19 cellular contexts compared by ENCODE assay signal in the genomic region with DNA sequence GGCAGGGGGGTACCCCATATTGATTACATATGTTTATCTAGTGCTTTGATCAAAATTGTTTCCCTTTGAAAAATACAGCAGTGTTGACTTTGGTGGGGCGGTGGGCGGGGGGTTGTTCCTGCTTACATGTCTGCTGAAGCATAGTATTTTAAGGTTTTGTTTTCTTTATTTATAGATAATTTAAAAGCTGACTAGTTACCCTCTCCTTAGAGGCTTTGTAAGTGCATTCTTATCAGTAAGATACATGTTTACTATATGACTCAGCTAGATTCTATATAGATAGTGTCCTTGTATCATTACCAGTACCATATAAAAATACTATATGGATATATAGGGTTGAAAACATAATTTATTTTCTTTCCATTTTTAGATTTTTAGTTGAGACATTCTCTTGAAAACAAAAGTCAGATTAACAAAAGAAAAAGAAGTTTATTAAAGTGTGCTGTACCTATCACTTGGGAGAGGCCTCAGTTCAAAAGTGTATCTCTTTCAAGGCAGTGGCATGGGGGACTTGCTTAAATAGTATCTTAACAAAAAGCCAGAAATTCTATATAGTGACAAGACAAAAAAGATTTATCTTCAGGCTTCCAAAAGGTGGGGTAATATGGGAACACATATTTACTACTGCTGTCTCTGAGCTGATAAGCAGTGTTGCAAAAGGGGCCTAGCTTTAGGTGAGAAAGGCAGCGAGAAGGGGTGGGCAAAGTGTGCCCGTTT.
DNase-seq lines count a peak whose midpoint lies in the region; ATAC-seq and TF ChIP-seq lines count a peak whose summit lies in the region.
"Had no signal": no experiment of that assay in that cellular context is flagged by ENCODE, and none has a peak within 500 bp of the region (broad histone marks: within the 10 kb centered on the region; RNA-seq: fewer than 3 reads in every experiment).

No MANE protein-coding gene starts in this region.

- POLR2A ChIA-PET in Caco-2 (lab: Charles Lee), result no interaction called here

- H2AFZ ChIP-seq in hepatocyte, result no peak overlapping the region

- ATAC-seq in SK-N-SH treated with all-trans-retinoic acid at 6 μM for 48 hours, result peak; percentile 44
- no peak for ATAC-seq in GM19395 (IDR thresholded peaks at IDR 0.05; ENCODE audit: unreplicated experiment)
- ATAC-seq: activated T-cell treated with anti-CD3 and anti-CD28 coated beads, Interleukin-2, amount 50 U/mL, for 4 hours; naive thymus-derived CD8-positive, alpha-beta T cell had no signal

- peak overlapping the region; percentile 40 for H3K4me2 ChIP-seq in hepatocyte

- no TSS peak for BruUV-seq in Caco-2 (replicated peaks; lab: Mats Ljungman, UMichigan)

- H3K36me3 Mint-ChIP-seq in Caco-2 (ENCODE audit: insufficient read depth, unreplicated experiment), result peaks cover 7% of the 10 kb centered on the region

- H3K4me3 Mint-ChIP-seq in Caco-2 (ENCODE audit: unreplicated experiment), result no peak overlapping the region
- H3K4me3 Mint-ChIP-seq: activated naive CD8-positive, alpha-beta T cell treated with anti-CD3 and anti-CD28 coated beads for 36 hours; activated T-cell treated with anti-CD3 and anti-CD28 coated beads, Interleukin-2, amount 50 U/mL, for 4 hours; naive thymus-derived CD8-positive, alpha-beta T cell had no signal

- DNase-seq in Caco-2, result peak; percentile 37 to 68
- peak; percentile 53 for DNase-seq in HT-29 (ENCODE audit: low spot score)
- DNase-seq in hepatocyte (ENCODE audit: low spot score), result no peak
- DNase-seq in T-helper 9 cell, result no peak
- DNase-seq in NCI-H526 treated with DMSO at 0.1 percent for 48 hours (lab: John Stamatoyannopoulos, UW), result no peak
- DNase-seq in NOMO-1 (lab: John Stamatoyannopoulos, UW; ENCODE audit: unreplicated experiment in 2 of 2), result no peak
- DNase-seq: activated CD4-positive, alpha-beta T cell treated with anti-CD3 and anti-CD28 coated beads, Interleukin-2, amount 50 U/mL, for 48 hours; activated naive CD8-positive, alpha-beta T cell treated with anti-CD3 and anti-CD28 coated beads for 36 hours; activated T-cell treated with anti-CD3 and anti-CD28 coated beads, Interleukin-2, amount 50 U/mL, for 4 hours; effector CD4-positive, alpha-beta T cell; head of caudate nucleus; naive thymus-derived CD8-positive, alpha-beta T cell; NCI-H1417; stimulated activated CD4-positive, alpha-beta T cell treated with anti-CD3 and anti-CD28 coated beads, Interleukin-4, amount 100 ng/mL, for 4 hours; stimulated activated CD8-positive, alpha-beta memory T cell treated with anti-CD3 and anti-CD28 coated beads, Interleukin-4, amount 100 ng/mL, for 48 hours; substantia nigra had no signal

- H3K4me3 ChIP-seq in Caco-2 (ENCODE audit: low read depth, low read length) (no peak overlapping the region), hepatocyte (no peak overlapping the region)
- H3K4me3 ChIP-seq: skin epidermis had no signal

- no peaks in the 10 kb centered on the region for H3K27me3 ChIP-seq in Caco-2 (replicated peaks; ENCODE audit: control insufficient read depth, insufficient read depth, low read length)
- H3K27me3 ChIP-seq in hepatocyte, result no peaks in the 10 kb centered on the region

- no peaks in the 10 kb centered on the region for H3K36me3 ChIP-seq in Caco-2 (ENCODE audit: control insufficient read depth, insufficient read depth, low read length)
- no peaks in the 10 kb centered on the region for H3K36me3 ChIP-seq in hepatocyte (replicated peaks; ENCODE audit: insufficient read depth, low read depth)

- no peaks in the 10 kb centered on the region for H3K27me3 Mint-ChIP-seq in Caco-2 (ENCODE audit: insufficient read depth, unreplicated experiment)
- H3K27me3 Mint-ChIP-seq: activated naive CD8-positive, alpha-beta T cell treated with anti-CD3 and anti-CD28 coated beads for 36 hours; naive thymus-derived CD8-positive, alpha-beta T cell had no signal

- 58% methylated on average over 4 of the region's 4 CpGs for WGBS in hepatocyte (ENCODE audit: low lambda C conversion rate, missing lambda C conversion rate)

- intact Hi-C loops in Caco-2 (cut with micrococcal nuclease; ENCODE audit: unreplicated experiment), result no loop called here

- H3K27ac ChIP-seq in hepatocyte, result peak overlapping the region; percentile 57
- H3K27ac ChIP-seq: skin epidermis had no signal

- H3K9me3 ChIP-seq in Caco-2 (no peaks in the 10 kb centered on the region), hepatocyte (ENCODE audit: low read depth) (no peaks in the 10 kb centered on the region)

- no peaks in the 10 kb centered on the region for H4K20me1 ChIP-seq in hepatocyte (ENCODE audit: insufficient read depth, poor library complexity, severe bottlenecking)

- peaks cover 19% of the 10 kb centered on the region for H3K4me1 Mint-ChIP-seq in Caco-2 (ENCODE audit: low read depth, unreplicated experiment)

- CTCF ChIA-PET in Caco-2 (lab: Charles Lee), result no interaction called here

- H3K4me1 ChIP-seq in Caco-2 (peaks cover 63% of the 10 kb centered on the region), hepatocyte (ENCODE audit: insufficient read depth) (peaks cover 24% of the 10 kb centered on the region)

- peaks cover 18% of the 10 kb centered on the region for H3K79me2 ChIP-seq in hepatocyte

- TF ChIP-seq CTCF in Caco-2 (IDR thresholded peaks at IDR 0.05; ENCODE audit: insufficient read depth in 1 of 2, low read depth in 1 of 2, low read length in 1 of 2, severe bottlenecking in 1 of 2, unreplicated experiment in 1 of 2) (no peak), hepatocyte (IDR thresholded peaks at IDR 0.05; ENCODE audit: poor library complexity) (no peak)

- H3K27ac Mint-ChIP-seq in Caco-2 (ENCODE audit: unreplicated experiment), result no peak overlapping the region
- H3K27ac Mint-ChIP-seq: activated naive CD8-positive, alpha-beta T cell treated with anti-CD3 and anti-CD28 coated beads for 36 hours had no signal

- no peaks in the 10 kb centered on the region for H3K9me2 ChIP-seq in hepatocyte (replicated peaks; ENCODE audit: insufficient read depth)

- H3K9me3 Mint-ChIP-seq in Caco-2 (ENCODE audit: unreplicated experiment), result no peaks in the 10 kb centered on the region
- H3K9me3 Mint-ChIP-seq: activated naive CD8-positive, alpha-beta T cell treated with anti-CD3 and anti-CD28 coated beads for 36 hours; activated T-cell treated with anti-CD3 and anti-CD28 coated beads, Interleukin-2, amount 50 U/mL, for 4 hours; naive thymus-derived CD8-positive, alpha-beta T cell had no signal

TF ChIP-seq in SK-N-SH treated with all-trans-retinoic acid at 6 μM for 48 hours, 23 proteins besides CTCF, POLR2A, EP300 and RAD21:
- no peak for TF ChIP-seq ARNTL (CRISPR knock-in tag; IDR thresholded peaks at IDR 0.05; ENCODE audit: borderline replicate concordance, low read depth)
- TF ChIP-seq, protein P1, sequence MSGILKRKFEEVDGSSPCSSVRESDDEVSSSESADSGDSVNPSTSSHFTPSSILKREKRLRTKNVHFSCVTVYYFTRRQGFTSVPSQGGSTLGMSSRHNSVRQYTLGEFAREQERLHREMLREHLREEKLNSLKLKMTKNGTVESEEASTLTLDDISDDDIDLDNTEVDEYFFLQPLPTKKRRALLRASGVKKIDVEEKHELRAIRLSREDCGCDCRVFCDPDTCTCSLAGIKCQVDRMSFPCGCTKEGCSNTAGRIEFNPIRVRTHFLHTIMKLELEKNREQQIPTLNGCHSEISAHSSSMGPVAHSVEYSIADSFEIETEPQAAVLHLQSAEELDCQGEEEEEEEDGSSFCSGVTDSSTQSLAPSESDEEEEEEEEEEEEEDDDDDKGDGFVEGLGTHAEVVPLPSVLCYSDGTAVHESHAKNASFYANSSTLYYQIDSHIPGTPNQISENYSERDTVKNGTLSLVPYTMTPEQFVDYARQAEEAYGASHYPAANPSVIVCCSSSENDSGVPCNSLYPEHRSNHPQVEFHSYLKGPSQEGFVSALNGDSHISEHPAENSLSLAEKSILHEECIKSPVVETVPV (CRISPR knock-in tag; IDR thresholded peaks at IDR 0.05), result no peak
- TF ChIP-seq ISL1 (CRISPR knock-in tag; IDR thresholded peaks at IDR 0.05), result peak; percentile 80
- TF ChIP-seq, protein P2, sequence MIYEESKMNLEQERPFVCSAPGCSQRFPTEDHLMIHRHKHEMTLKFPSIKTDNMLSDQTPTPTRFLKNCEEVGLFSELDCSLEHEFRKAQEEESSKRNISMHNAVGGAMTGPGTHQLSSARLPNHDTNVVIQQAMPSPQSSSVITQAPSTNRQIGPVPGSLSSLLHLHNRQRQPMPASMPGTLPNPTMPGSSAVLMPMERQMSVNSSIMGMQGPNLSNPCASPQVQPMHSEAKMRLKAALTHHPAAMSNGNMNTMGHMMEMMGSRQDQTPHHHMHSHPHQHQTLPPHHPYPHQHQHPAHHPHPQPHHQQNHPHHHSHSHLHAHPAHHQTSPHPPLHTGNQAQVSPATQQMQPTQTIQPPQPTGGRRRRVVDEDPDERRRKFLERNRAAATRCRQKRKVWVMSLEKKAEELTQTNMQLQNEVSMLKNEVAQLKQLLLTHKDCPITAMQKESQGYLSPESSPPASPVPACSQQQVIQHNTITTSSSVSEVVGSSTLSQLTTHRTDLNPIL (CRISPR knock-in tag; IDR thresholded peaks at IDR 0.05; ENCODE audit: low read depth), result no peak
- no peak for TF ChIP-seq PPARA (CRISPR knock-in tag; IDR thresholded peaks at IDR 0.05; ENCODE audit: borderline replicate concordance)
- no peak for TF ChIP-seq ZNF70 (CRISPR knock-in tag; IDR thresholded peaks at IDR 0.05)
- TF ChIP-seq, protein P3, sequence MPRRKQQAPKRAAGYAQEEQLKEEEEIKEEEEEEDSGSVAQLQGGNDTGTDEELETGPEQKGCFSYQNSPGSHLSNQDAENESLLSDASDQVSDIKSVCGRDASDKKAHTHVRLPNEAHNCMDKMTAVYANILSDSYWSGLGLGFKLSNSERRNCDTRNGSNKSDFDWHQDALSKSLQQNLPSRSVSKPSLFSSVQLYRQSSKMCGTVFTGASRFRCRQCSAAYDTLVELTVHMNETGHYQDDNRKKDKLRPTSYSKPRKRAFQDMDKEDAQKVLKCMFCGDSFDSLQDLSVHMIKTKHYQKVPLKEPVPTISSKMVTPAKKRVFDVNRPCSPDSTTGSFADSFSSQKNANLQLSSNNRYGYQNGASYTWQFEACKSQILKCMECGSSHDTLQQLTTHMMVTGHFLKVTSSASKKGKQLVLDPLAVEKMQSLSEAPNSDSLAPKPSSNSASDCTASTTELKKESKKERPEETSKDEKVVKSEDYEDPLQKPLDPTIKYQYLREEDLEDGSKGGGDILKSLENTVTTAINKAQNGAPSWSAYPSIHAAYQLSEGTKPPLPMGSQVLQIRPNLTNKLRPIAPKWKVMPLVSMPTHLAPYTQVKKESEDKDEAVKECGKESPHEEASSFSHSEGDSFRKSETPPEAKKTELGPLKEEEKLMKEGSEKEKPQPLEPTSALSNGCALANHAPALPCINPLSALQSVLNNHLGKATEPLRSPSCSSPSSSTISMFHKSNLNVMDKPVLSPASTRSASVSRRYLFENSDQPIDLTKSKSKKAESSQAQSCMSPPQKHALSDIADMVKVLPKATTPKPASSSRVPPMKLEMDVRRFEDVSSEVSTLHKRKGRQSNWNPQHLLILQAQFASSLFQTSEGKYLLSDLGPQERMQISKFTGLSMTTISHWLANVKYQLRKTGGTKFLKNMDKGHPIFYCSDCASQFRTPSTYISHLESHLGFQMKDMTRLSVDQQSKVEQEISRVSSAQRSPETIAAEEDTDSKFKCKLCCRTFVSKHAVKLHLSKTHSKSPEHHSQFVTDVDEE (CRISPR knock-in tag; IDR thresholded peaks at IDR 0.05), result no peak
- no peak for TF ChIP-seq ZFP30 (CRISPR knock-in tag; IDR thresholded peaks at IDR 0.05)

Comparison
In these comparisons a context has a peak if more than half of its experiments do, and no peak if none do; other contexts are left out.
1. DNase-seq: peak in Caco-2 (2 of 2) and HT-29 (single experiment); none in hepatocyte (single experiment), T-helper 9 cell (single experiment), NCI-H526 treated with DMSO at 0.1 percent for 48 hours (single experiment) and NOMO-1 (0 of 2).